20 cellular contexts compared by ENCODE assay signal in genomic region chr13:110179116-110179857, GRCh38.
A peak's percentile ranks its signal among the peaks of the same experiment; 100 is the strongest.
DNase-seq lines count a peak whose midpoint lies in the region; ATAC-seq, FAIRE-seq and TF ChIP-seq lines count a peak whose summit lies in the region.
"Had no signal": no experiment of that assay in that cellular context is flagged by ENCODE, and none has a peak within 500 bp of the region (broad histone marks: within the 10 kb centered on the region; RNA-seq: fewer than 3 reads in every experiment).

No MANE protein-coding gene starts in this region.

- H3K27ac Mint-ChIP-seq in H9 (peak overlapping the region in 2 of 3 experiments; percentile 40 to 90; a peak in 4 of 7 replicates), endothelial cell (ENCODE audit: unreplicated experiment) (no peak overlapping the region)
- H3K27ac Mint-ChIP-seq: CD4-positive, alpha-beta T cell had no signal

- H3K56ac ChIP-seq in H9 (ENCODE audit: insufficient read length, low read depth, low read length): no peak overlapping the region

- H3K27me3 ChIP-seq in H9 (ENCODE audit: insufficient read depth, low read length) (no peaks in the 10 kb centered on the region), pancreas (no peaks in the 10 kb centered on the region)

- DNase-seq in H9 (no peak), NCI-H2081 treated with DMSO at 0.1 percent for 48 hours (lab: John Stamatoyannopoulos, UW) (peak; percentile 55), endothelial cell (ENCODE audit: low spot score) (no peak), pancreas (no peak), iPS-NIHi11 (ENCODE audit: low spot score) (no peak), NCI-H345 treated with DMSO at 0.1 percent for 48 hours (lab: John Stamatoyannopoulos, UW; ENCODE audit: unreplicated experiment) (no peak), ureter (ENCODE audit: low spot score) (no peak), dermis blood vessel endothelial cell (no peak)
- DNase-seq: CD4-positive, alpha-beta T cell; NCI-H1436; NCI-H2029; NCI-H510A; NCI-H774; RPMI8226; SHP77 treated with DMSO at 0.1 percent for 48 hours had no signal

- H3K79me2 ChIP-seq in H9 (ENCODE audit: insufficient read depth, low read length): no peaks in the 10 kb centered on the region

- H3K23me2 ChIP-seq in H9 (ENCODE audit: insufficient read length, low read depth, low read length, poor library complexity, severe bottlenecking): no peaks in the 10 kb centered on the region

- H3K9ac ChIP-seq in H9 (ENCODE audit: extremely low read depth, insufficient read length, low read length): no peak overlapping the region
- H3K9ac ChIP-seq: KMS-11 had no signal

- no peak overlapping the region for H3K27ac ChIP-seq in H9 (ENCODE audit: insufficient read length, low read depth, low read length)
- no peak overlapping the region for H3K27ac ChIP-seq in pancreas
- H3K27ac ChIP-seq: A549, KMS-11 had no signal

- no peak for TF ChIP-seq CTCF in H9 (conservative IDR thresholded peaks at IDR 0.05)
- TF ChIP-seq CTCF in endothelial cell (IDR thresholded peaks at IDR 0.05; ENCODE audit: unreplicated experiment): no peak
- no peak for TF ChIP-seq CTCF in pancreas (IDR thresholded peaks at IDR 0.05)

- H3K14ac ChIP-seq in H9 (ENCODE audit: insufficient read depth, low read length): no peak overlapping the region

- no peak overlapping the region for H2BK15ac ChIP-seq in H9 (ENCODE audit: low read depth, low read length)

- no CpG with 5 or more reads among the region's 16 CpGs for WGBS in H9 (ENCODE audit: extremely low coverage, insufficient read length, low lambda C conversion rate)
- 65 to 72% methylated on average over 16 of the region's 16 CpGs for WGBS in pancreas, 2 donors

- no peak overlapping the region for H3K23ac ChIP-seq in H9 (ENCODE audit: insufficient read length, low read depth, low read length)

- no peak overlapping the region for H3K18ac ChIP-seq in H9 (ENCODE audit: insufficient read length, low read depth, low read length)

- no peak overlapping the region for H2BK20ac ChIP-seq in H9 (ENCODE audit: low read depth, low read length, poor library complexity, severe bottlenecking)

- H3K9me3 Mint-ChIP-seq in H9 (no peaks in the 10 kb centered on the region), endothelial cell (ENCODE audit: unreplicated experiment) (no peaks in the 10 kb centered on the region)
- H3K9me3 Mint-ChIP-seq: CD4-positive, alpha-beta T cell had no signal

- peaks cover 0 to 4% (median 0%) of the 10 kb centered on the region in 3 donors for H3K36me3 ChIP-seq in pancreas

- no peak overlapping the region for H4K8ac ChIP-seq in H9 (replicated peaks; ENCODE audit: insufficient read length, low read depth, low read length)

- H3K9me3 ChIP-seq in H9 (ENCODE audit: control insufficient read depth, low read depth, low read length) (no peaks in the 10 kb centered on the region), pancreas (no peaks in the 10 kb centered on the region)
- H3K9me3 ChIP-seq: A549 had no signal

- ATAC-seq in pancreas: peak in 3 of 4 donors; percentile 38 to 77 (median 63)
- ATAC-seq: A549, HepG2, SK-N-SH treated with all-trans-retinoic acid at 6 μM for 48 hours had no signal

- H2AFZ ChIP-seq in H9 (ENCODE audit: low read length): no peak overlapping the region

- intact Hi-C loops in pancreas (cut with DNase I): no loop called here

- peaks cover 31 to 52% (median 42%) of the 10 kb centered on the region in 3 experiments for H3K36me3 Mint-ChIP-seq in H9 (ENCODE audit: insufficient read depth in 1 of 3, low read depth in 3 of 3)
- H3K36me3 Mint-ChIP-seq in endothelial cell (ENCODE audit: low read depth, unreplicated experiment): peaks cover 69% of the 10 kb centered on the region

- H4K5ac ChIP-seq in H9 (ENCODE audit: insufficient read length, low read depth, low read length): no peak overlapping the region

- no peaks in the 10 kb centered on the region for H3K27me3 Mint-ChIP-seq in H9 (ENCODE audit: low read depth)
- H3K27me3 Mint-ChIP-seq in endothelial cell (ENCODE audit: unreplicated experiment): peaks cover 35% of the 10 kb centered on the region

- no peak overlapping the region for H3K4ac ChIP-seq in H9 (ENCODE audit: low read depth, low read length)

- peaks cover 10 to 11% of the 10 kb centered on the region in 2 experiments; a peak in 3 of 4 replicates for H3K4me1 Mint-ChIP-seq in H9
- H3K4me1 Mint-ChIP-seq in endothelial cell (ENCODE audit: unreplicated experiment): peaks cover 25% of the 10 kb centered on the region

- H2BK5ac ChIP-seq in H9 (ENCODE audit: insufficient read length, low read length): no peak overlapping the region

- H3K4me2 ChIP-seq in H9 (ENCODE audit: insufficient read depth, insufficient read length, low read length): no peak overlapping the region
- H3K4me2 ChIP-seq: A549, KMS-11 had no signal

- H2BK12ac ChIP-seq in H9 (ENCODE audit: insufficient read length, low read depth, low read length): no peak overlapping the region

- no peak overlapping the region for H3K4me3 Mint-ChIP-seq in H9
- peak overlapping the region; percentile 32 for H3K4me3 Mint-ChIP-seq in endothelial cell (ENCODE audit: unreplicated experiment)
- H3K4me3 Mint-ChIP-seq: CD4-positive, alpha-beta T cell had no signal

- H4K20me1 ChIP-seq in H9 (ENCODE audit: control insufficient read depth, insufficient read depth, insufficient read length): no peaks in the 10 kb centered on the region

- no peak overlapping the region for H2BK120ac ChIP-seq in H9 (ENCODE audit: low read depth, low read length, poor library complexity, severe bottlenecking)

- peaks cover 2% of the 10 kb centered on the region; the same call in 1 of the 2 replicates for H3K4me1 ChIP-seq in H9 (ENCODE audit: insufficient read depth, low read length)
- no peaks in the 10 kb centered on the region for H3K4me1 ChIP-seq in pancreas
- H3K4me1 ChIP-seq: A549 had no signal

- H3T11ph ChIP-seq in H9 (ENCODE audit: low read length): no peak overlapping the region

- no peaks in the 10 kb centered on the region for H3K79me1 ChIP-seq in H9 (ENCODE audit: insufficient read depth, low read depth, low read length, poor library complexity, severe bottlenecking)

- no peak overlapping the region for H4K91ac ChIP-seq in H9 (ENCODE audit: insufficient read length, low read depth, low read length)

- no peak for FAIRE-seq in pancreas (lab: Jason Lieb, UNC)
- FAIRE-seq: A549, H1, HepG2 had no signal

- H3K4me3 ChIP-seq in pancreas: no peak overlapping the region
- H3K4me3 ChIP-seq: A549 had no signal

- H2AK5ac ChIP-seq in H9 (ENCODE audit: insufficient read length, low read length): no peak overlapping the region
